In the genomic region with DNA sequence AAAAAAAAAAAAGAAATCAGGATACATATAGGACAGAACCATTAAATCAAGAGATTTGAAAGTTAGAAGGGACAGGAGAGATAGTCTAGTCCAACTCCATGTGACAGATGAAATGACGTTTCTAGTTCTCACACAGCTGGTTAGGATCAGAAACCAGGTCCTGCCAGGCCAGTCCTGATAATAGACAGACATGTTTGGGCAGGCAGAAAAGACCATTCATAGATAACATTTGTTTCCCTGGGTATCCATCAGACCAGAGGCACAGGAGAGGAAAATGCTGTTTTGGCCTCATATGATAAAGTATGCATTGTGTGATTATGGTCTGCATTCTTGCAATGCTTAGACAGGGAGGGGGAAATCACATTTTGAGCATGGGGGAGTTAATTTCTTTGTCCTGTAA, we compare ENCODE assay signal across 19 cellular contexts. TPM values are rescaled to one million over a fixed set of nuclear protein-coding genes. Genes with fewer than 3 reads are reported as not detected.
DNase-seq lines count a peak whose midpoint lies in the region; ATAC-seq, FAIRE-seq and TF ChIP-seq lines count a peak whose summit lies in the region.
"Had no signal": no experiment of that assay in that cellular context is flagged by ENCODE, and none has a peak within 500 bp of the region (broad histone marks: within the 10 kb centered on the region; RNA-seq: fewer than 3 reads in every experiment).

No MANE protein-coding gene starts in this region.

- intact Hi-C loops in GM12878 (cut with micrococcal nuclease; ENCODE audit: unreplicated experiment) (no loop called here), sciatic nerve (cut with DNase I) (no loop called here)

- H3K9me1 ChIP-seq in keratinocyte (ENCODE audit: control insufficient read depth, extremely low read depth, insufficient read depth, low read length), result no peaks in the 10 kb centered on the region

- no peak overlapping the region for H3K4me3 ChIP-seq in GM12878
- H3K4me3 ChIP-seq in keratinocyte (ENCODE audit: control insufficient read depth in 2 of 3, extremely low read depth in 1 of 3, insufficient read depth in 2 of 3, low read depth in 1 of 3, low read length in 3 of 3), result no peak overlapping the region
- H3K4me3 ChIP-seq: MG63, psoas muscle, tibial nerve had no signal

- 33% methylated on average over 1 of the region's 1 CpG for WGBS in GM12878 (ENCODE audit: insufficient coverage, insufficient replicate concordance, low lambda C conversion rate, missing lambda C conversion rate)

- H3K9ac ChIP-seq in GM12878 (ENCODE audit: control insufficient read depth, insufficient read depth, low read length), result no peak overlapping the region
- H3K9ac ChIP-seq in keratinocyte (ENCODE audit: control insufficient read depth, extremely low read depth, insufficient read depth, low read length), result no peak overlapping the region

- H3K9me3 ChIP-seq in GM12878 (replicated peaks; ENCODE audit: control insufficient read depth, insufficient read depth, low read length) (no peaks in the 10 kb centered on the region), keratinocyte (ENCODE audit: control insufficient read depth, low read depth, low read length) (no peaks in the 10 kb centered on the region)
- H3K9me3 ChIP-seq: MG63, psoas muscle, tibial nerve had no signal

- in situ Hi-C loops in GM12878 (cut with MboI), result no loop called here

- POLR2A ChIA-PET in GM12878 (lab: Charles Lee), result no interaction called here

- BruUV-seq in GM12878 (replicated peaks; lab: Mats Ljungman, UMichigan), result no TSS peak

- SMC1A ChIA-PET in GM12878 (lab: Charles Lee; ENCODE audit: uncharacterized antibody, unreplicated experiment), result interaction anchor here (1.3 kb wide), 1 partner anchor 28 kb away, joined by 3 read pairs; no protein-coding TSS in a partner anchor

- H2AFZ ChIP-seq in GM12878 (ENCODE audit: control insufficient read depth, low read depth, low read length) (no peak overlapping the region), keratinocyte (ENCODE audit: control insufficient read depth, low read length) (no peak overlapping the region)

- peak; percentile 51 for ATAC-seq in GM12878
- ATAC-seq in sciatic nerve, result no peak
- ATAC-seq in HG03095 (IDR thresholded peaks at IDR 0.05; ENCODE audit: unreplicated experiment), result no peak
- no peak for ATAC-seq in GM18502 (IDR thresholded peaks at IDR 0.05; ENCODE audit: poor library complexity, unreplicated experiment)
- no peak for ATAC-seq in HG02571 (IDR thresholded peaks at IDR 0.05; ENCODE audit: unreplicated experiment)
- ATAC-seq: PC-3, psoas muscle had no signal

- H3K27ac ChIP-seq in GM12878 (ENCODE audit: control insufficient read depth, insufficient read depth) (no peak overlapping the region), keratinocyte (ENCODE audit: control insufficient read depth, insufficient read depth, low read length) (no peak overlapping the region)
- H3K27ac ChIP-seq: psoas muscle, tibial nerve had no signal

- no peaks in the 10 kb centered on the region for H3K36me3 ChIP-seq in GM12878 (ENCODE audit: control insufficient read depth in 2 of 2, insufficient read depth in 2 of 2, low read length in 1 of 2)
- no peaks in the 10 kb centered on the region for H3K36me3 ChIP-seq in keratinocyte (ENCODE audit: control insufficient read depth in 2 of 2, extremely low read depth in 1 of 2, insufficient read depth in 2 of 2, low read length in 2 of 2)
- H3K36me3 ChIP-seq: MG63, tibial nerve had no signal

- TF ChIP-seq CTCF in GM12878 (IDR thresholded peaks at IDR 0.05 in 2 of 3, conservative IDR thresholded peaks at IDR 0.05 in 1 of 3; ENCODE audit: control insufficient read depth in 2 of 3, extremely low read depth in 1 of 3, insufficient read depth in 1 of 3, low read depth in 3 of 3, low read length in 3 of 3) (no peak), keratinocyte (optimal IDR thresholded peaks at IDR 0.05 in 1 of 3, IDR thresholded peaks at IDR 0.05 in 1 of 3, conservative IDR thresholded peaks at IDR 0.05 in 1 of 3; ENCODE audit: extremely low read depth in 1 of 3, insufficient read depth in 2 of 3, low read length in 3 of 3) (no peak)

- no peaks in the 10 kb centered on the region for H3K79me2 ChIP-seq in GM12878 (ENCODE audit: control insufficient read depth, insufficient read depth, low read length)
- H3K79me2 ChIP-seq in keratinocyte (ENCODE audit: control insufficient read depth, insufficient read depth, low read length), result no peaks in the 10 kb centered on the region

- DNase-seq in ELF-1 (ENCODE audit: low read depth, low spot score) (peak; percentile 34), NCI-H526 treated with DMSO at 0.1 percent for 48 hours (lab: John Stamatoyannopoulos, UW) (peak; percentile 15), GM12878 (ENCODE audit: low read depth, low spot score) (no peak), keratinocyte (ENCODE audit: low read depth, low spot score) (no peak), sciatic nerve (ENCODE audit: low spot score) (no peak)
- DNase-seq: activated CD4-positive, alpha-beta T cell treated with anti-CD3 and anti-CD28 coated beads for 48 hours; activated naive CD8-positive, alpha-beta T cell treated with anti-CD3 and anti-CD28 coated beads, Interleukin-2, amount 10 ng/mL, durations not matched to agents 7 days and 5 days; activated T-cell treated with anti-CD3 and anti-CD28 coated beads for 4 hours; MG63; NCI-H2171; PC-3; psoas muscle had no signal

- H3K27me3 ChIP-seq in GM12878 (replicated peaks in 1 of 2; ENCODE audit: control insufficient read depth in 2 of 2, insufficient read depth in 2 of 2, low read length in 1 of 2), result no peaks in the 10 kb centered on the region; a peak in 1 of 4 replicates
- no peaks in the 10 kb centered on the region for H3K27me3 ChIP-seq in keratinocyte (ENCODE audit: control insufficient read depth, extremely low read depth, insufficient read depth, low read length)
- H3K27me3 ChIP-seq: MG63, tibial nerve had no signal

- H4K20me1 ChIP-seq in GM12878 (ENCODE audit: control insufficient read depth, insufficient read depth) (no peaks in the 10 kb centered on the region), keratinocyte (ENCODE audit: control insufficient read depth, extremely low read depth, insufficient read depth, low read length) (no peaks in the 10 kb centered on the region)

- dilution Hi-C loops in keratinocyte (cut with MboI; ENCODE audit: extremely low pct_ligation_motif_present, low sequenced_read_pairs), result no loop called here

- RAD21 ChIA-PET in GM12878 (lab: Charles Lee; ENCODE audit: unreplicated experiment), result interaction anchor here (0.7 kb wide), 1 partner anchor 219 kb away, joined by 3 read pairs; no protein-coding TSS in a partner anchor

- FAIRE-seq in GM12878 (lab: Jason Lieb, UNC) (no peak), keratinocyte (lab: Jason Lieb, UNC) (peak; percentile 66)
- FAIRE-seq: islet of Langerhans had no signal

- TF ChIP-seq RAD21 in GM12878 (IDR thresholded peaks at IDR 0.05; ENCODE audit: insufficient read depth, low read depth, low read length), result no peak

- TF ChIP-seq POLR2A in GM12878 (IDR thresholded peaks at IDR 0.05; ENCODE audit: low read depth, low read length), result no peak

- no peaks in the 10 kb centered on the region for H3K4me1 ChIP-seq in GM12878 (ENCODE audit: control insufficient read depth, insufficient read depth, low read length)
- peaks cover 8% of the 10 kb centered on the region for H3K4me1 ChIP-seq in keratinocyte (ENCODE audit: control insufficient read depth, extremely low read depth, insufficient read depth, low read length)
- H3K4me1 ChIP-seq: psoas muscle had no signal

- H3K4me2 ChIP-seq in GM12878 (ENCODE audit: control insufficient read depth, insufficient read depth), result no peak overlapping the region
- H3K4me2 ChIP-seq in keratinocyte (ENCODE audit: control insufficient read depth, extremely low read depth, insufficient read depth, low read depth, low read length), result peak overlapping the region; percentile 54

- CTCF ChIA-PET in GM12878 (lab: Yijun Ruan, JAX), result no interaction called here

- no peak for TF ChIP-seq EP300 in GM12878 (IDR thresholded peaks at IDR 0.05; ENCODE audit: borderline replicate concordance in 1 of 2, control insufficient read depth in 1 of 2, low read depth in 2 of 2, low read length in 2 of 2)

RNA-seq across cellular contexts. Expression of gene ZBTB8B, which starts 29.3 kb away (rescaled TPM):
- 0.04 and 0.05 TPM in 2 replicates for total RNA-seq in GM12878 (2013; cell fraction: nucleolus; rRNA removed)
- total RNA-seq in GM12878 (2014; rRNA removed) (under 0.01 and 0.05 TPM in 2 replicates), GM12878 (2014; rRNA removed; fragmentation: Illumina TruSeq; extraction: Trizol) (under 0.01 and 0.04 TPM in 2 replicates), GM12878 (2021) (0.03 TPM in 1 of 2 replicates, not detected in the other), sciatic nerve (0.04 TPM)
- 0.03 TPM for polyA plus RNA-seq in GM12878 (2011; ENCODE audit: low read depth)
- polyA plus RNA-seq in GM12878 (2011; rRNA removed) (not detected in 2 replicates), GM12878 (2014; fragmentation: Illumina TruSeq; extraction: Trizol) (0.01 TPM in 1 of 2 replicates, not detected in the other), GM12878 (2014; fragmentation: Nextera tagmentation; extraction: Ambion mirVana) (under 1 TPM in 1 of 2 experiments, not detected in 1; under 0.01 TPM), GM12878 (2014; rRNA removed) (0.01 TPM in 2 replicates), GM12878 (2016; fragmentation: Nextera tagmentation; extraction: Ambion mirVana) (under 1 TPM in 1 of 2 experiments, not detected in 1; 0.01 TPM), keratinocyte (not detected in 3 replicates)
- not detected in 2 replicates for polyA plus RNA-seq in GM12878 (2011; cell fraction: cytosol; rRNA removed)
- polyA plus RNA-seq in GM12878 (2011; cell fraction: nucleus; rRNA removed), result 0.01 TPM in 2 replicates
- 0.03 TPM in 2 replicates for polyA plus RNA-seq in GM12878 (2012)
- polyA minus RNA-seq in GM12878 (2011; rRNA and poly(A)+ RNA removed), result not detected in 2 replicates
- not detected in 2 replicates for polyA minus RNA-seq in GM12878 (2011; cell fraction: cytosol; rRNA and poly(A)+ RNA removed)
- polyA minus RNA-seq in GM12878 (2011; cell fraction: nucleus; rRNA and poly(A)+ RNA removed), result not detected in 2 replicates
- not detected for polyA plus RNA-seq in keratinocyte (2011; ENCODE audit: low read depth)
- polyA plus RNA-seq in keratinocyte (2011; cell fraction: cytosol; rRNA removed), result not detected in 2 replicates
- polyA plus RNA-seq in keratinocyte (2011; cell fraction: nucleus; rRNA removed), result not detected in 2 replicates
- polyA plus RNA-seq in keratinocyte (2012; ENCODE audit: low replicate concordance), result not detected in 2 replicates
- polyA minus RNA-seq in keratinocyte, result not detected in 3 replicates
- polyA minus RNA-seq in keratinocyte (2011; cell fraction: cytosol; rRNA and poly(A)+ RNA removed), result not detected
- not detected in 2 replicates for polyA minus RNA-seq in keratinocyte (2011; cell fraction: nucleus; rRNA and poly(A)+ RNA removed)
- total RNA-seq: activated naive CD8-positive, alpha-beta T cell treated with anti-CD3 and anti-CD28 coated beads, Interleukin-2, amount 10 ng/mL, durations not matched to agents 7 days and 5 days; HT1080; psoas muscle; T-helper 1 cell treated with Interleukin-12 subunit alpha and Interleukin-12 subunit beta and Interleukin-4 antibody, amounts not matched to agents 30 ng/mL and 1 ng/mL, for 36 hours had no signal

RNA-seq across cellular contexts. Expression of gene ZBTB8A, which starts 45.0 kb away (rescaled TPM):
- 1.4 and 1.7 TPM in 2 replicates for total RNA-seq in GM12878 (2013; cell fraction: nucleolus; rRNA removed)
- total RNA-seq in GM12878 (2014; rRNA removed) (2.1 and 2.9 TPM in 2 replicates), GM12878 (2014; rRNA removed; fragmentation: Illumina TruSeq; extraction: Trizol) (2.5 and 2.6 TPM in 2 replicates), GM12878 (2021) (2.7 and 3.5 TPM in 2 replicates), sciatic nerve (8.9 TPM)
- 0.54 TPM for polyA plus RNA-seq in GM12878 (2011; ENCODE audit: low read depth)
- polyA plus RNA-seq in GM12878 (2011; rRNA removed) (1.1 and 1.4 TPM in 2 replicates), GM12878 (2014; fragmentation: Illumina TruSeq; extraction: Trizol) (3.1 and 3.8 TPM in 2 replicates), GM12878 (2014; fragmentation: Nextera tagmentation; extraction: Ambion mirVana) (under 1 TPM; 0.48 to 0.90 TPM), GM12878 (2014; rRNA removed) (1.6 and 2.2 TPM in 2 replicates), GM12878 (2016; fragmentation: Nextera tagmentation; extraction: Ambion mirVana) (1 to 10 TPM; 3.7 to 4.7 TPM), keratinocyte (3.4 to 5.3 TPM (median 4.1 TPM) in 3 replicates)
- polyA plus RNA-seq in GM12878 (2011; cell fraction: cytosol; rRNA removed), result 0.37 and 0.52 TPM in 2 replicates
- 0.15 and 0.40 TPM in 2 replicates for polyA plus RNA-seq in GM12878 (2011; cell fraction: nucleus; rRNA removed)
- polyA plus RNA-seq in GM12878 (2012), result 0.89 and 0.97 TPM in 2 replicates
- 0.46 and 1.5 TPM in 2 replicates for polyA minus RNA-seq in GM12878 (2011; rRNA and poly(A)+ RNA removed)
- polyA minus RNA-seq in GM12878 (2011; cell fraction: cytosol; rRNA and poly(A)+ RNA removed), result 0.27 and 0.52 TPM in 2 replicates
- polyA minus RNA-seq in GM12878 (2011; cell fraction: nucleus; rRNA and poly(A)+ RNA removed), result 0.12 and 0.29 TPM in 2 replicates
- 2.4 TPM for polyA plus RNA-seq in keratinocyte (2011; ENCODE audit: low read depth)
- polyA plus RNA-seq in keratinocyte (2011; cell fraction: cytosol; rRNA removed), result 1.9 and 4.7 TPM in 2 replicates
- polyA plus RNA-seq in keratinocyte (2011; cell fraction: nucleus; rRNA removed), result 4.0 and 4.5 TPM in 2 replicates
- 1.7 and 3.3 TPM in 2 replicates for polyA plus RNA-seq in keratinocyte (2012; ENCODE audit: low replicate concordance)
- polyA minus RNA-seq in keratinocyte, result 0.72 to 9.6 TPM (median 4.2 TPM) in 3 replicates
- 2.1 TPM for polyA minus RNA-seq in keratinocyte (2011; cell fraction: cytosol; rRNA and poly(A)+ RNA removed)
- polyA minus RNA-seq in keratinocyte (2011; cell fraction: nucleus; rRNA and poly(A)+ RNA removed), result 3.3 and 6.8 TPM in 2 replicates

Comparison
In these comparisons a context has a peak if more than half of its experiments do, and no peak if none do; other contexts are left out.
1. DNase-seq: peak in ELF-1 (single experiment) and NCI-H526 treated with DMSO at 0.1 percent for 48 hours (single experiment); none in GM12878 (single experiment), keratinocyte (single experiment) and sciatic nerve (single experiment).